ENCODE assay signal across 8 cellular contexts in the genomic region with DNA sequence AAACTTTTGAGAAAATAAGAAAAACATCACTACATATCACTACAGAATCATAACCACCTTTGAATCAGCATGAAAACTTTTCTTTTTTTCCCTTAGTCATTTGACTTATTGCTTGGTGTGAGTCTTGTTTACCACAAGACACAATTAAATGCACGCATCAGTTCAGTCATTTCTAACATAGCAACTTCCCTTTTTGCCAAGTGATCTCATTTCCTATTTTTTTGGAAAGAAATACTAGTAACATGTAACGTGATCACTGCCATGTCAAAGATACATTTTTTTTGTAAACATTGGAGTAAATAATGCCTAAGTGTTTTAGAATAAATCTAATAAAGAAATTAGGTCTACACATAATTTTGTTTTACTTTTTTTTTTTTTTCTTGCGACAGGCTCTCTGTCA. TPM values are rescaled to one million over a fixed set of nuclear protein-coding genes. Genes with fewer than 3 reads are reported as not detected.
A peak's percentile ranks its signal among the peaks of the same experiment; 100 is the strongest.
DNase-seq lines count a peak whose midpoint lies in the region; ATAC-seq lines count a peak whose summit lies in the region.

No MANE protein-coding gene starts in this region.

- DNase-seq in GF-D8 (lab: John Stamatoyannopoulos, UW): peak; percentile 76
- peak; percentile 57 to 88 for DNase-seq in dermis microvascular lymphatic vessel endothelial cell (ENCODE audit: low read depth in 2 of 2)
- no peak for DNase-seq in caudate nucleus (lab: John Stamatoyannopoulos, UW)
- no peak for DNase-seq in DMS79 (lab: John Stamatoyannopoulos, UW)
- no peak for DNase-seq in NCI-H1417 (lab: John Stamatoyannopoulos, UW)
- DNase-seq in NCI-H187 (lab: John Stamatoyannopoulos, UW): no peak

- ATAC-seq in GM21447 (IDR thresholded peaks at IDR 0.05; ENCODE audit: unreplicated experiment): peak; percentile 85
- peak; percentile 81 for ATAC-seq in HG03460 (IDR thresholded peaks at IDR 0.05; ENCODE audit: unreplicated experiment)

- no peak overlapping the region for H3K27ac ChIP-seq in caudate nucleus (ENCODE audit: low read depth, low read length)

RNA-seq across cellular contexts. Expression of gene CXCL8, which starts 5.1 kb away (rescaled TPM):
- total RNA-seq in dermis microvascular lymphatic vessel endothelial cell: 35.7 and 48.3 TPM in 2 replicates

Comparison
In these comparisons a context has a peak if more than half of its experiments do, and no peak if none do; other contexts are left out.
1. DNase-seq: peak in GF-D8 (single experiment) and dermis microvascular lymphatic vessel endothelial cell (2 of 2); none in caudate nucleus (0 of 61), DMS79 (single experiment), NCI-H1417 (0 of 3) and NCI-H187 (0 of 2).